ENCODE assay signal across 17 cellular contexts in the genomic region with DNA sequence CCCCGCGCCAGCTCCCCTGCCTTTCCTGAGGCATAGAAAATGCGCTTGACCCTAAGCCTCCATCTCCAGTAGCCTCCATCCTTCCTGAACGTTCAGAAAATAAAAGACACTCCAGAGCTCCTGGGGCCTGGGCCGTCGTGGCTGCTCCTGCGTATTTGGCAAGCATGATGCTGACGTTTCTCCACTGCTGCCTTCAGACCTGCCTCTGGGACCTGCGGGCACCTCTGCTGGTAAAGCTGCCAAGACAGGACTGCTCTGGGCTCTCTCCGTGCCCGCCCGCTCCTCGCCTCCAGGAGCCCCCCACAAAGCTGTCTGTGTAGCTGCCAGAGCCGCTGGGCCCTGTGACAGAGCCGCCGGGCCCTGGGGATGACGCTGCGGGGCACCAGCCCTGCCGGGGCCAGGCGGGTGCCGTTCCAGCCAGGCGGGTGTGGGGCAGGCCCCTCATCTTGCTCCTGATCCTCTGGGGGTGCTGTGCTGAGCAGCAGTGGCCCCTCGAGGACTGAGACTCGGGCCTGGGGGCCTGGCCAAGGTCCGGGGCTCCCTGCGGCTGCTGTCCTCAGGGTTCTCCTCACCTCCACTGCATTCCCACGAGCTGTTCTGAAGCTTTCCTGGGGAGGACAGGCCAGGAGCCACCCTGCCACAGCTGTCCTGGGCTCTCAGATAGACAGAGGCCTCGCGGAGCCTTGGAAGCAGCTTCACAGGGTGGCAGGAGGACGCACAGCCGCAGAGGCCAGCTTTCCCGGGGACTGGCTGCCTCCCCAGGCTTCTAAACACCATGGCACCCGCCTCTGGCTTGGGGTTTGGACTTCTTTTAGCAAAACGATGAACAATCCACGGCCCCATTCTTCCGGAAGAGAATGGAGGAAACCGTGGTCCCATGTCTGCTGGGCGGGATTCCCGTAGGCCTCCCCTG.
"Had no signal": no experiment of that assay in that cellular context is flagged by ENCODE, and none has a peak within 500 bp of the region (broad histone marks: within the 10 kb centered on the region; RNA-seq: fewer than 3 reads in every experiment).

No MANE protein-coding gene starts in this region.

- H3K4me3 ChIP-seq: adrenal gland, hepatocyte, testis, upper lobe of left lung had no signal

- H3K4me2 ChIP-seq: hepatocyte had no signal

- H3K27me3 ChIP-seq: adrenal gland, hepatocyte, neutrophil, testis, upper lobe of left lung had no signal

- H3K36me3 Mint-ChIP-seq: activated naive CD4-positive, alpha-beta T cell treated with anti-CD3 and anti-CD28 coated beads, Interleukin-2, amount 50 U/mL, for 72 hours; naive thymus-derived CD4-positive, alpha-beta T cell had no signal

- H3K9me3 Mint-ChIP-seq: activated naive CD4-positive, alpha-beta T cell treated with anti-CD3 and anti-CD28 coated beads, Interleukin-2, amount 50 U/mL, for 72 hours; activated T-helper 1 cell treated with anti-CD3 and anti-CD28 coated beads, Interleukin-12 subunit alpha, Interleukin-12 subunit beta, Interleukin-2, Interleukin-4 antibody, amounts not matched to agents 30 ng/mL and 10 ng/mL and 1 ng/mL, durations not matched to agents 14 hours and 24 hours and 36 hours; dendritic cell treated with granulocyte-macrophage colony-stimulating factor and Interleukin-4, amounts not matched to agents 40 ng/mL and 50 ng/mL, for 4 days; naive thymus-derived CD4-positive, alpha-beta T cell had no signal

- H3K79me2 ChIP-seq: hepatocyte, parathyroid adenoma had no signal

- H3K27ac Mint-ChIP-seq: activated CD4-positive, alpha-beta T cell treated with anti-CD3 and anti-CD28 coated beads for 36 hours; activated naive CD4-positive, alpha-beta T cell treated with anti-CD3 and anti-CD28 coated beads, Interleukin-2, amount 50 U/mL, for 72 hours; activated T-helper 1 cell treated with anti-CD3 and anti-CD28 coated beads, Interleukin-12 subunit alpha, Interleukin-12 subunit beta, Interleukin-2, Interleukin-4 antibody, amounts not matched to agents 30 ng/mL and 10 ng/mL and 1 ng/mL, durations not matched to agents 14 hours and 24 hours and 36 hours; dendritic cell treated with granulocyte-macrophage colony-stimulating factor and Interleukin-4, amounts not matched to agents 40 ng/mL and 50 ng/mL, for 4 days; naive thymus-derived CD4-positive, alpha-beta T cell; T-helper 17 cell had no signal

- H3K27ac ChIP-seq: adrenal gland, hepatocyte, neutrophil, parathyroid adenoma, testis, upper lobe of left lung had no signal

- H3K36me3 ChIP-seq: adrenal gland, neutrophil, upper lobe of left lung had no signal

- H3K4me3 Mint-ChIP-seq: activated CD4-positive, alpha-beta T cell treated with anti-CD3 and anti-CD28 coated beads for 36 hours; activated T-helper 1 cell treated with anti-CD3 and anti-CD28 coated beads, Interleukin-12 subunit alpha, Interleukin-12 subunit beta, Interleukin-2, Interleukin-4 antibody, amounts not matched to agents 30 ng/mL and 10 ng/mL and 1 ng/mL, durations not matched to agents 14 hours and 24 hours and 36 hours; dendritic cell treated with granulocyte-macrophage colony-stimulating factor and Interleukin-4, amounts not matched to agents 40 ng/mL and 50 ng/mL, for 4 days; naive thymus-derived CD4-positive, alpha-beta T cell; T-helper 17 cell had no signal

- H2AFZ ChIP-seq: hepatocyte, parathyroid adenoma had no signal

- H3K9me3 ChIP-seq: adrenal gland, neutrophil, testis, upper lobe of left lung had no signal

- DNase-seq: activated CD4-positive, alpha-beta T cell treated with anti-CD3 and anti-CD28 coated beads for 36 hours; activated CD4-positive, alpha-beta T cell treated with anti-CD3 and anti-CD28 coated beads, Interleukin-2, amount 50 U/mL, for 48 hours; activated gamma-delta T cell treated with Interleukin-2 at 50 U/mL for 16 hours; activated T-cell treated with anti-CD3 and anti-CD28 coated beads for 4 hours; adrenal gland; effector CD8-positive, alpha-beta T cell; left colon; testis had no signal

- ATAC-seq: activated CD4-positive, alpha-beta T cell treated with anti-CD3 and anti-CD28 coated beads for 36 hours; activated naive CD4-positive, alpha-beta T cell treated with anti-CD3 and anti-CD28 coated beads, Interleukin-2, amount 50 U/mL, for 72 hours; left colon; naive thymus-derived CD4-positive, alpha-beta T cell; T-helper 17 cell had no signal

- H3K4me1 ChIP-seq: adrenal gland, parathyroid adenoma, testis, upper lobe of left lung had no signal

- H3K27me3 Mint-ChIP-seq: activated CD4-positive, alpha-beta T cell treated with anti-CD3 and anti-CD28 coated beads for 36 hours; naive thymus-derived CD4-positive, alpha-beta T cell; T-helper 17 cell had no signal

- H3K4me1 Mint-ChIP-seq: activated CD4-positive, alpha-beta T cell treated with anti-CD3 and anti-CD28 coated beads for 36 hours; naive thymus-derived CD4-positive, alpha-beta T cell; T-helper 17 cell had no signal
